ENCODE assay signal across 34 cellular contexts in the genomic region with DNA sequence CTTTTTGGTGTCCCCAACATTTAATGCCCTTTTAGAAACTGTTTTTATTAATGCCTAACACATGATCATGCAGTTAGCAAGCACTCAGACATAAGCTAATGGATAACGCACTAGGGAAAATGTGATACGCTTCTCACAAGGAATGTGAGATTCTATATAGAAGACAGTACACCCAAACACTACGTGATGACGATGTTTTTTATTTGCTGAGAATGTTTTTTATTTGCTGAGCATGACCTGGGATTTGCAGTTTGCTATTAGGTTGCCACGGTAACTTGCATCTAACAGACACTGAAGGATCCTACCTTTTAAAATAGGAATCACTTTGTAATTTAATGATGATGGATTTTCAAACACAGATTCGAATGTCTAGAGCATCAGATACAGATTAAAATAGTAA. TPM values are rescaled to one million over a fixed set of nuclear protein-coding genes. Genes with fewer than 3 reads are reported as not detected.
A peak's percentile ranks its signal among the peaks of the same experiment; 100 is the strongest.
DNase-seq lines count a peak whose midpoint lies in the region; ATAC-seq, FAIRE-seq and TF ChIP-seq lines count a peak whose summit lies in the region.
"Had no signal": no experiment of that assay in that cellular context is flagged by ENCODE, and none has a peak within 500 bp of the region (broad histone marks: within the 10 kb centered on the region; RNA-seq: fewer than 3 reads in every experiment).

No MANE protein-coding gene starts in this region.

- H3K36me3 ChIP-seq in HepG2 (replicated peaks in 1 of 2; ENCODE audit: control insufficient read depth in 1 of 2, insufficient read depth in 2 of 2, low read length in 2 of 2) (peaks cover 0 to 6% of the 10 kb centered on the region in 2 experiments; a peak in 1 of 5 replicates), right lobe of liver (peaks cover 0 to 10% (median 0%) of the 10 kb centered on the region in 4 donors), H1 (ENCODE audit: control insufficient read depth in 2 of 4, insufficient read depth in 4 of 4, low read length in 3 of 4) (peaks cover 0 to 20% (median 5%) of the 10 kb centered on the region in 4 experiments; a peak in 5 of 8 replicates), Karpas-422 (ENCODE audit: insufficient read depth, low read length) (peaks cover 6% of the 10 kb centered on the region; the same call in 1 of the 2 replicates), A673 (ENCODE audit: insufficient read depth, low read length, poor library complexity, severe bottlenecking) (peaks cover 9% of the 10 kb centered on the region)
- H3K36me3 ChIP-seq: ascending aorta, BE2C, colonic mucosa, ovary, tibial nerve had no signal

- TF ChIP-seq RAD21 in HepG2 (CRISPR knock-in tag; IDR thresholded peaks at IDR 0.05) (no peak), H1 (IDR thresholded peaks at IDR 0.05 in 1 of 2, conservative IDR thresholded peaks at IDR 0.05 in 1 of 2; ENCODE audit: low read depth in 2 of 2, low read length in 2 of 2) (no peak)

- DNase-seq in HepG2 (ENCODE audit: low spot score) (no peak), right lobe of liver (no peak), NCI-H2227 (lab: John Stamatoyannopoulos, UW; ENCODE audit: unreplicated experiment) (peak; percentile 49), H1 (ENCODE audit: low read depth in 1 of 2, low spot score in 2 of 2) (no peak), Karpas-422 (no peak), DMS153 (lab: John Stamatoyannopoulos, UW) (no peak), A673 (ENCODE audit: low spot score) (no peak)
- DNase-seq: ACHN; activated CD4-positive, alpha-beta T cell treated with anti-CD3 and anti-CD28 coated beads, Interleukin-2, amount 10 ng/mL, durations not matched to agents 7 days and 5 days; activated gamma-delta T cell; activated T-cell treated with anti-CD3 and anti-CD28 coated beads, Interleukin-2, amount 50 U/mL, for 24 hours; BE2C; Caco-2; colonic mucosa; DND-41; effector CD4-positive, alpha-beta T cell; immature natural killer cell; MM.1S; NCI-H1105 treated with DMSO at 0.1 percent for 48 hours; NCI-H2029; NCI-H345; ovary; RPMI8226; stimulated activated CD4-positive, alpha-beta T cell treated with anti-CD3 and anti-CD28 coated beads, Interleukin-15, amount 100 ng/mL, for 24 hours; stimulated activated CD4-positive, alpha-beta T cell treated with anti-CD3 and anti-CD28 coated beads, Interleukin-4, amount 100 ng/mL, for 4 hours; T1000 had no signal

- H3K27ac ChIP-seq in HepG2 (ENCODE audit: extremely low read length, insufficient read depth, low read length) = no peak overlapping the region
- no peak overlapping the region for H3K27ac ChIP-seq in right lobe of liver
- H3K27ac ChIP-seq in H1 (ENCODE audit: low read depth, low read length) = 0 out of 2 replicates have a peak overlapping the region, but pooled peaks have one; percentile 28
- H3K27ac ChIP-seq in Karpas-422 (ENCODE audit: low read length) = no peak overlapping the region
- H3K27ac ChIP-seq in A673 (ENCODE audit: low read depth, low read length, poor library complexity, severe bottlenecking) = no peak overlapping the region
- H3K27ac ChIP-seq: ascending aorta, cardiac muscle cell, colonic mucosa, hepatocyte, ovary, SJSA1, tibial nerve, VCaP had no signal

- H3K4me1 ChIP-seq in HepG2 (ENCODE audit: insufficient read depth, low read length) (peaks cover 17% of the 10 kb centered on the region), right lobe of liver (peaks cover 0 to 17% (median 6%) of the 10 kb centered on the region in 4 donors), H1 (replicated peaks in 1 of 4; ENCODE audit: control insufficient read depth in 3 of 4, insufficient read depth in 4 of 4, low read length in 3 of 4) (peaks cover 4 to 24% (median 9%) of the 10 kb centered on the region in 4 experiments), Karpas-422 (ENCODE audit: low read length) (peaks cover 31% of the 10 kb centered on the region), A673 (ENCODE audit: insufficient read depth, low read length, poor library complexity, severe bottlenecking) (peaks cover 20% of the 10 kb centered on the region)
- H3K4me1 ChIP-seq: BE2C, colonic mucosa had no signal

- H2BK5ac ChIP-seq in H1 (ENCODE audit: low read depth, low read length) = peak overlapping the region; percentile 53; the same call in 1 of the 2 replicates

- FAIRE-seq in HepG2 (lab: Jason Lieb, UNC) (no peak), H1 (lab: Jason Lieb, UNC) (no peak)

- TF ChIP-seq EP300 in HepG2 (IDR thresholded peaks at IDR 0.05; ENCODE audit: low read depth in 2 of 2, low read length in 2 of 2) (no peak), HepG2 (CRISPR knock-in tag; IDR thresholded peaks at IDR 0.05; ENCODE audit: borderline replicate concordance) (no peak), H1 (IDR thresholded peaks at IDR 0.05; ENCODE audit: borderline replicate concordance in 1 of 2, low read depth in 2 of 2, low read length in 2 of 2) (no peak)

- ATAC-seq in HepG2 = no peak
- ATAC-seq in right lobe of liver = no peak
- no peak for ATAC-seq in GM21423 (IDR thresholded peaks at IDR 0.05; ENCODE audit: unreplicated experiment)
- ATAC-seq: left colon had no signal

- TF ChIP-seq CTCF in HepG2 (CRISPR knock-in tag; IDR thresholded peaks at IDR 0.05) (no peak), right lobe of liver (IDR thresholded peaks at IDR 0.05) (no peak), H1 (IDR thresholded peaks at IDR 0.05; ENCODE audit: control extremely low read depth in 1 of 3, insufficient read depth in 1 of 3, low read depth in 1 of 3, low read length in 3 of 3) (no peak), A673 (conservative IDR thresholded peaks at IDR 0.05; ENCODE audit: low read depth, low read length) (no peak)

- POLR2A ChIA-PET in HepG2 (lab: Yijun Ruan, JAX) = no interaction called here
- POLR2A ChIA-PET in H1 (lab: Charles Lee; ENCODE audit: partially characterized antibody) = no interaction called here
- POLR2A ChIA-PET in A673 (lab: Charles Lee; ENCODE audit: low non-redundant PET) = no interaction called here

- H3K23me2 ChIP-seq in H1 (ENCODE audit: low read depth, low read length) = no peaks in the 10 kb centered on the region

- H2AK5ac ChIP-seq in H1 (ENCODE audit: low read depth, low read length) = no peak overlapping the region

- H4K5ac ChIP-seq in H1 (ENCODE audit: insufficient read length, low read depth, low read length) = peak overlapping the region; percentile 6

- H4K8ac ChIP-seq in H1 (ENCODE audit: extremely low read depth, insufficient read depth, low read length) = no peak overlapping the region

- peaks cover 8% of the 10 kb centered on the region for H3K79me1 ChIP-seq in H1 (ENCODE audit: low read depth, low read length)

- H3K9me2 ChIP-seq in Karpas-422 (replicated peaks; ENCODE audit: insufficient read depth, low read length) = no peaks in the 10 kb centered on the region

- no peak overlapping the region for H2BK15ac ChIP-seq in H1 (ENCODE audit: low read length)

- H3K23ac ChIP-seq in H1 (ENCODE audit: insufficient read length) = peak overlapping the region; percentile 32

- 97% methylated on average over 6 of the region's 6 CpGs for WGBS in HepG2 (ENCODE audit: low lambda C conversion rate)
- 84% methylated on average over 6 of the region's 6 CpGs for WGBS in right lobe of liver (ENCODE audit: insufficient coverage, low coverage, low lambda C conversion rate, missing lambda C conversion rate)
- 85% methylated on average over 6 of the region's 6 CpGs; no CpG with 5 or more reads in 1 of the 2 experiments for WGBS in H1 (ENCODE audit: extremely low coverage in 1 of 2, insufficient coverage in 1 of 2, insufficient read length in 1 of 2, insufficient replicate concordance in 2 of 2, low coverage in 1 of 2, low lambda C conversion rate in 2 of 2, missing lambda C conversion rate in 1 of 2), 2 experiments

- intact Hi-C loops in HepG2 (cut with micrococcal nuclease; ENCODE audit: unreplicated experiment) (no loop called here), right lobe of liver (cut with DNase I) (no loop called here), A673 (cut with micrococcal nuclease; ENCODE audit: unreplicated experiment) (no loop called here)

- in situ Hi-C loops in HepG2 (cut with HindIII; ENCODE audit: extremely low pct_ligation_motif_present, low pct_unique_long_range_greater_than_20kb) = no loop called here

- no peak overlapping the region for H2BK120ac ChIP-seq in H1 (replicated peaks; ENCODE audit: low read depth, low read length)

- H3K56ac ChIP-seq in H1 (replicated peaks; ENCODE audit: insufficient read length, low read depth, low read length) = no peak overlapping the region

- H2BK20ac ChIP-seq in H1 (ENCODE audit: low read length) = no peak overlapping the region

- peaks cover 38% of the 10 kb centered on the region for H3K79me2 ChIP-seq in HepG2 (ENCODE audit: insufficient read depth, low read length)
- peaks cover 7 to 75% of the 10 kb centered on the region in 2 experiments for H3K79me2 ChIP-seq in H1 (ENCODE audit: control insufficient read depth in 1 of 2, insufficient read depth in 2 of 2, low read length in 2 of 2)
- peaks cover 55% of the 10 kb centered on the region for H3K79me2 ChIP-seq in Karpas-422 (ENCODE audit: low read length)

- peak overlapping the region; percentile 69; the same call in 1 of the 2 replicates for H2BK12ac ChIP-seq in H1 (ENCODE audit: low read depth, low read length)

- no peaks in the 10 kb centered on the region; a peak in 1 of 5 replicates for H3K27me3 ChIP-seq in HepG2 (ENCODE audit: control insufficient read depth in 1 of 2, insufficient read depth in 2 of 2, low read length in 2 of 2)
- no peaks in the 10 kb centered on the region for H3K27me3 ChIP-seq in right lobe of liver
- H3K27me3 ChIP-seq in H1 (replicated peaks in 1 of 4; ENCODE audit: control insufficient read depth in 3 of 4, extremely low read depth in 1 of 4, insufficient read depth in 3 of 4, low read length in 3 of 4) = no peaks in the 10 kb centered on the region
- H3K27me3 ChIP-seq in Karpas-422 (ENCODE audit: low read length) = no peaks in the 10 kb centered on the region
- no peaks in the 10 kb centered on the region for H3K27me3 ChIP-seq in A673 (replicated peaks; ENCODE audit: insufficient read depth, low read depth, low read length, poor library complexity)
- H3K27me3 ChIP-seq: ascending aorta, BE2C, cardiac muscle cell, colonic mucosa, hepatocyte, ovary, SJSA1, tibial nerve had no signal

- BruUV-seq in HepG2 (replicated peaks; lab: Mats Ljungman, UMichigan) (no TSS peak), A673 (replicated peaks; lab: Mats Ljungman, UMichigan) (no TSS peak)

- H3K4me3 ChIP-seq in HepG2 (replicated peaks in 1 of 3; ENCODE audit: insufficient read depth in 1 of 3, low read depth in 2 of 3, low read length in 3 of 3) (no peak overlapping the region), right lobe of liver (no peak overlapping the region), H1 (ENCODE audit: extremely low read depth in 1 of 4, insufficient read depth in 2 of 4, low read depth in 3 of 4, low read length in 4 of 4) (peak overlapping the region in 1 of 4 experiments; percentile 40; a peak in 2 of 8 replicates), Karpas-422 (ENCODE audit: low read length) (no peak overlapping the region), A673 (ENCODE audit: low read depth, low read length, poor library complexity, severe bottlenecking) (no peak overlapping the region)
- H3K4me3 ChIP-seq: ascending aorta, cardiac muscle cell, colonic mucosa, hepatocyte, ovary, SJSA1, tibial nerve had no signal

- H3K9me3 ChIP-seq in HepG2 (ENCODE audit: low read length) = no peaks in the 10 kb centered on the region
- H3K9me3 ChIP-seq in right lobe of liver = no peaks in the 10 kb centered on the region
- no peaks in the 10 kb centered on the region for H3K9me3 ChIP-seq in H1 (ENCODE audit: insufficient read depth in 2 of 2, low read depth in 1 of 2, low read length in 1 of 2)
- H3K9me3 ChIP-seq in Karpas-422 (ENCODE audit: low read length) = no peaks in the 10 kb centered on the region
- H3K9me3 ChIP-seq in A673 (ENCODE audit: low read depth, low read length, poor library complexity, severe bottlenecking) = no peaks in the 10 kb centered on the region
- H3K9me3 ChIP-seq: ascending aorta, BE2C, Caco-2, colonic mucosa, ovary, tibial nerve had no signal

- H3K18ac ChIP-seq in H1 (ENCODE audit: extremely low read depth, low read length) = no peak overlapping the region; the same call in 1 of the 2 replicates

- CTCF ChIA-PET in HepG2 (lab: Yijun Ruan, JAX; ENCODE audit: low intra/inter-chr PET ratio, low total read pairs) (no interaction called here), H1 (lab: Charles Lee; ENCODE audit: partially characterized antibody) (interaction anchor here (0.7 to 1.1 kb wide), 2 partner anchors 28 to 819 kb away, joined by 3 read pairs; no protein-coding TSS in a partner anchor), A673 (lab: Charles Lee) (no interaction called here)

- H4K20me1 ChIP-seq in HepG2 (ENCODE audit: insufficient read depth, low read length) (no peaks in the 10 kb centered on the region), H1 (replicated peaks in 1 of 2; ENCODE audit: control insufficient read depth in 1 of 2, insufficient read depth in 2 of 2, low read length in 2 of 2) (peaks cover 0 to 2% of the 10 kb centered on the region in 2 experiments), Karpas-422 (ENCODE audit: insufficient read depth, low read depth, low read length) (no peaks in the 10 kb centered on the region)

- no peak for TF ChIP-seq POLR2A in HepG2 (IDR thresholded peaks at IDR 0.05; ENCODE audit: insufficient read depth in 1 of 2, low read depth in 2 of 2, low read length in 2 of 2)
- TF ChIP-seq POLR2A in right lobe of liver (IDR thresholded peaks at IDR 0.05) = no peak
- TF ChIP-seq POLR2A in H1 (IDR thresholded peaks at IDR 0.05; ENCODE audit: control extremely low read depth in 1 of 2, low read depth in 2 of 2, low read length in 2 of 2) = no peak

- H3K14ac ChIP-seq in H1 (ENCODE audit: insufficient read length) = no peak overlapping the region

- H3K4ac ChIP-seq in H1 (replicated peaks; ENCODE audit: insufficient read length, low read depth, low read length) = peak overlapping the region; percentile 27

- H2AFZ ChIP-seq in HepG2 (ENCODE audit: low read length) = no peak overlapping the region
- no peak overlapping the region for H2AFZ ChIP-seq in H1 (ENCODE audit: low read length)
- H2AFZ ChIP-seq in Karpas-422 (ENCODE audit: low read length) = no peak overlapping the region
- H2AFZ ChIP-seq: hepatocyte had no signal

- peak overlapping the region; percentile 11 for H4K91ac ChIP-seq in H1 (replicated peaks; ENCODE audit: insufficient read length, low read length)

- H3K4me2 ChIP-seq in HepG2 (ENCODE audit: low read depth, low read length) = no peak overlapping the region
- peak overlapping the region; percentile 44 to 58 for H3K4me2 ChIP-seq in H1 (ENCODE audit: insufficient read depth in 1 of 2, low read depth in 2 of 2, low read length in 2 of 2)
- H3K4me2 ChIP-seq in Karpas-422 (ENCODE audit: low read depth, low read length, poor library complexity, severe bottlenecking) = no peak overlapping the region
- H3K4me2 ChIP-seq: hepatocyte had no signal

- H3K9ac ChIP-seq in HepG2 (ENCODE audit: insufficient read depth, low read depth, low read length) (no peak overlapping the region), H1 (replicated peaks in 1 of 4; ENCODE audit: extremely low read depth in 1 of 4, low read depth in 3 of 4, low read length in 3 of 4) (no peak overlapping the region; a peak in 1 of 7 replicates), Karpas-422 (ENCODE audit: low read length) (no peak overlapping the region)

RNA-seq across cellular contexts. Expression of gene SMC6, which starts 4.9 kb away (rescaled TPM):
- total RNA-seq in HepG2 (2016; rRNA removed; fragmentation: Illumina TruSeq; extraction: Trizol) (55.3 and 69.4 TPM in 2 replicates), right lobe of liver (10 to 100 TPM in 3 of 6 experiments, 1 to 10 TPM in 3; 8.1 to 14.4 (median 10.2) TPM), A673 (2021) (49.5 and 49.6 TPM in 2 replicates)
- total RNA-seq in HepG2 (2016; cell fraction: cytosol; rRNA removed; fragmentation: Illumina TruSeq; extraction: Trizol; ENCODE audit: low read depth) = 14.4 and 14.5 TPM in 2 replicates
- 52.1 and 68.7 TPM in 2 replicates for total RNA-seq in HepG2 (2016; cell fraction: insoluble cytoplasmic fraction; rRNA removed; fragmentation: Illumina TruSeq; extraction: Trizol)
- 26.1 and 32.5 TPM in 2 replicates for total RNA-seq in HepG2 (2016; cell fraction: membrane; rRNA removed; fragmentation: Illumina TruSeq; extraction: Trizol)
- 75.8 and 81.7 TPM in 2 replicates for total RNA-seq in HepG2 (2016; cell fraction: nucleus; rRNA removed; fragmentation: Illumina TruSeq; extraction: Trizol)
- polyA plus RNA-seq in HepG2 (2011; rRNA removed) (15.2 and 18.9 TPM in 2 replicates), H1 (2011; rRNA removed) (6.1 and 9.7 TPM in 2 replicates)
- 4.3 and 5.9 TPM in 2 replicates for polyA plus RNA-seq in HepG2 (2011; cell fraction: cytosol; rRNA removed)
- polyA plus RNA-seq in HepG2 (2011; cell fraction: nucleus; rRNA removed) = 26.5 and 26.6 TPM in 2 replicates
- 20.2 and 23.1 TPM in 2 replicates for polyA plus RNA-seq in HepG2 (2012)
- polyA plus RNA-seq in HepG2 (2016; cell fraction: cytosol; fragmentation: Illumina TruSeq; extraction: Trizol; ENCODE audit: low read depth) = 1.1 and 1.3 TPM in 2 replicates
- polyA plus RNA-seq in HepG2 (2016; cell fraction: insoluble cytoplasmic fraction; fragmentation: Illumina TruSeq; extraction: Trizol; ENCODE audit: low read depth) = 48.7 and 51.1 TPM in 2 replicates
- 3.5 and 3.7 TPM in 2 replicates for polyA plus RNA-seq in HepG2 (2016; cell fraction: membrane; fragmentation: Illumina TruSeq; extraction: Trizol; ENCODE audit: low read depth)
- 95.1 and 101 TPM in 2 replicates for polyA plus RNA-seq in HepG2 (2016; cell fraction: nucleus; fragmentation: Illumina TruSeq; extraction: Trizol; ENCODE audit: insufficient read depth, low read depth)
- 11.0 and 14.6 TPM in 2 replicates for polyA minus RNA-seq in HepG2 (2011; rRNA and poly(A)+ RNA removed; ENCODE audit: low replicate concordance)
- polyA minus RNA-seq in HepG2 (2011; cell fraction: cytosol; rRNA and poly(A)+ RNA removed) = 13.0 and 15.1 TPM in 2 replicates
- polyA minus RNA-seq in HepG2 (2011; cell fraction: nucleus; rRNA and poly(A)+ RNA removed) = 65.0 and 69.2 TPM in 2 replicates
- total RNA-seq in H1 (2021; fragmentation: NEBNext Ultra II Directional; extraction: Animal tissue kit (Norgen Biotek cat#: 25700)) = 48.5 and 49.5 TPM in 2 replicates
- 15.9 TPM for polyA plus RNA-seq in H1 (2011; cell fraction: cytosol; rRNA removed)
- 9.8 TPM for polyA plus RNA-seq in H1 (2011; cell fraction: nucleus; rRNA removed)
- 18.0 to 40.3 TPM (median 23.6 TPM) in 4 replicates for polyA plus RNA-seq in H1 (2012, experiment 1 of 2)
- polyA plus RNA-seq in H1 (2012, experiment 2 of 2) = 1.8 TPM
- 42.8 TPM for polyA plus RNA-seq in H1 (2013, experiment 1 of 2)
- polyA plus RNA-seq in H1 (2013, experiment 2 of 2) = 41.5 TPM
- polyA minus RNA-seq in H1 (2011; rRNA and poly(A)+ RNA removed) = 23.8 and 28.6 TPM in 2 replicates
- polyA minus RNA-seq in H1 (2011; cell fraction: cytosol; rRNA and poly(A)+ RNA removed) = 12.0 TPM
- 65.5 TPM for polyA minus RNA-seq in H1 (2011; cell fraction: nucleus; rRNA and poly(A)+ RNA removed)
- 28.1 and 44.2 TPM in 2 replicates for total RNA-seq in Karpas-422 (2014; rRNA removed; shearing (Covaris generic); ENCODE audit: low replicate concordance)

RNA-seq across cellular contexts. Expression of gene GEN1, which starts 5.2 kb away (rescaled TPM):
- 26.6 and 27.1 TPM in 2 replicates for total RNA-seq in HepG2 (2016; rRNA removed; fragmentation: Illumina TruSeq; extraction: Trizol)
- 6.3 and 9.4 TPM in 2 replicates for total RNA-seq in HepG2 (2016; cell fraction: cytosol; rRNA removed; fragmentation: Illumina TruSeq; extraction: Trizol; ENCODE audit: low read depth)
- total RNA-seq in HepG2 (2016; cell fraction: insoluble cytoplasmic fraction; rRNA removed; fragmentation: Illumina TruSeq; extraction: Trizol) = 24.5 and 28.9 TPM in 2 replicates
- total RNA-seq in HepG2 (2016; cell fraction: membrane; rRNA removed; fragmentation: Illumina TruSeq; extraction: Trizol) = 8.2 and 8.3 TPM in 2 replicates
- 58.4 and 73.8 TPM in 2 replicates for total RNA-seq in HepG2 (2016; cell fraction: nucleus; rRNA removed; fragmentation: Illumina TruSeq; extraction: Trizol)
- 5.1 and 9.9 TPM in 2 replicates for polyA plus RNA-seq in HepG2 (2011; rRNA removed)
- polyA plus RNA-seq in HepG2 (2011; cell fraction: cytosol; rRNA removed) = 1.2 and 2.0 TPM in 2 replicates
- polyA plus RNA-seq in HepG2 (2011; cell fraction: nucleus; rRNA removed) = 16.1 and 23.1 TPM in 2 replicates
- 3.2 and 7.3 TPM in 2 replicates for polyA plus RNA-seq in HepG2 (2012)
- polyA plus RNA-seq in HepG2 (2016; cell fraction: cytosol; fragmentation: Illumina TruSeq; extraction: Trizol; ENCODE audit: low read depth) = 0.68 and 1.1 TPM in 2 replicates
- polyA plus RNA-seq in HepG2 (2016; cell fraction: insoluble cytoplasmic fraction; fragmentation: Illumina TruSeq; extraction: Trizol; ENCODE audit: low read depth) = 10.0 and 11.1 TPM in 2 replicates
- 1.7 and 1.9 TPM in 2 replicates for polyA plus RNA-seq in HepG2 (2016; cell fraction: membrane; fragmentation: Illumina TruSeq; extraction: Trizol; ENCODE audit: low read depth)
- polyA plus RNA-seq in HepG2 (2016; cell fraction: nucleus; fragmentation: Illumina TruSeq; extraction: Trizol; ENCODE audit: insufficient read depth, low read depth) = 81.4 and 82.6 TPM in 2 replicates
- 19.6 and 33.5 TPM in 2 replicates for polyA minus RNA-seq in HepG2 (2011; rRNA and poly(A)+ RNA removed; ENCODE audit: low replicate concordance)
- 4.2 and 8.8 TPM in 2 replicates for polyA minus RNA-seq in HepG2 (2011; cell fraction: cytosol; rRNA and poly(A)+ RNA removed)
- 96.2 and 125 TPM in 2 replicates for polyA minus RNA-seq in HepG2 (2011; cell fraction: nucleus; rRNA and poly(A)+ RNA removed)
- 10 to 100 TPM in 1 of 6 experiments, 1 to 10 TPM in 5; 6.0 to 15.6 (median 6.5) TPM for total RNA-seq in right lobe of liver
- 19.2 and 20.5 TPM in 2 replicates for total RNA-seq in H1 (2021; fragmentation: NEBNext Ultra II Directional; extraction: Animal tissue kit (Norgen Biotek cat#: 25700))
- polyA plus RNA-seq in H1 (2011; rRNA removed) = 6.6 and 6.9 TPM in 2 replicates
- polyA plus RNA-seq in H1 (2011; cell fraction: cytosol; rRNA removed) = 8.4 TPM
- polyA plus RNA-seq in H1 (2011; cell fraction: nucleus; rRNA removed) = 13.6 TPM
- 5.2 to 13.9 TPM (median 10.2 TPM) in 4 replicates for polyA plus RNA-seq in H1 (2012, experiment 1 of 2)
- 0.35 TPM for polyA plus RNA-seq in H1 (2012, experiment 2 of 2)
- 14.7 TPM for polyA plus RNA-seq in H1 (2013, experiment 1 of 2)
- polyA plus RNA-seq in H1 (2013, experiment 2 of 2) = 11.1 TPM
- 27.9 and 31.8 TPM in 2 replicates for polyA minus RNA-seq in H1 (2011; rRNA and poly(A)+ RNA removed)
- 17.5 TPM for polyA minus RNA-seq in H1 (2011; cell fraction: cytosol; rRNA and poly(A)+ RNA removed)
- polyA minus RNA-seq in H1 (2011; cell fraction: nucleus; rRNA and poly(A)+ RNA removed) = 76.8 TPM
- 125 and 251 TPM in 2 replicates for total RNA-seq in Karpas-422 (2014; rRNA removed; shearing (Covaris generic); ENCODE audit: low replicate concordance)
- total RNA-seq in A673 (2021) = 33.6 and 36.0 TPM in 2 replicates
- total RNA-seq: ascending aorta had no signal

Comparison
In these comparisons a context has a peak if more than half of its experiments do, and no peak if none do; other contexts are left out.
1. H3K4me2 ChIP-seq: peak in H1 (2 of 2); none in HepG2 (single experiment) and Karpas-422 (single experiment).